ENCODE assay signal across 1 cellular context in the genomic region with DNA sequence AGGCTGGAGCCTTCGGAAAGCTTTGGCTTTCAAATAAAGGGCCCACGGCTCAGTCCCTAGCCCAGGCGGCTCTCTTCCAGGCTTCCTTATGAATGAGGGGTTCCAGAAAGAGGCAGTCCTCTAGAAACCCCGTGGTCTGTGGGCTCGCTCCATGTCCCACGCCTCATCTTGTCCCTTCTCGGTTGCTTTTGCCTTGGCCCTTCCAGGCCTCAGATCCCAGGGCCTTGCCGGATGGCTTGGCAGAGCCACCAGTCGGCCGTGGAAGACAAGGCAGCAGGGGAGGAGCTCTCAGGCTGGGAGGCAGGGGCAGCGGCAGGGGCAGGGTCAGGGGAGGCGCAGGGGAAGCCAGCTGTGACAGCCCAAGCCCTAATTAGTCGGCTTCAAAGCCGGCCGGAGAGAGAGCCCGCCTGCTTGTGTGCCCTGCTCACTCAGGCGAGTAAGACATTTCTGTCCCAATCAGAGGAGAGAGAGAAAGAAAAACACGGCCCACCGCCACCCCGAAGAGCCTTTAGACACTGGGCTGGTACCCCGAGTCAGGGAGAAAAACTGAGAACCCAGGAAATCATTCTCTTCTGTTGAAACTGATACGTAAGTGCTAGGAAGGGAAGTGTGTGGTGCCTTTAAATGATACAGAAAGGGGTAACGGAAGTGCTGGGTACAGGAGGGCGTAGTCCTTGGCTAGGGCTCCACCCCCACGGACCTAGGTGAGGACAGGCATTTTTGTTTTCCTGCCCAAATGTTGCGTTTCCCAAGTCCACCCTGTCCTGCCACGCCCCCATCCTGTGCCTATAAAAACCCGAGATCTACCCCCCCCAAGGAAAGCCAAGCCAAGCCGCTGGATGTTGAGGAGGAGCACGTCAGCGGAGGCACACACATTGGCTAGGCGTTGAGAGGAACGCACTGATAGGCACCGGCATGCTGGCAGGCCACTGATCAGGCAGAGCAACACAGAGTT.
A peak's percentile ranks its signal among the peaks of the same experiment; 100 is the strongest.
TF ChIP-seq lines count a peak whose summit lies in the region.

No MANE protein-coding gene starts in this region.

TF ChIP-seq in HepG2, 621 proteins besides CTCF, POLR2A, EP300 and RAD21 (continues in another document):
- TF ChIP-seq ZNF556 (CRISPR knock-in tag; IDR thresholded peaks at IDR 0.05; ENCODE audit: borderline replicate concordance) (0 out of 2 replicates have a peak, but pooled peaks have one; percentile 64), ZNF354B (CRISPR knock-in tag; IDR thresholded peaks at IDR 0.05) (no peak), ZSCAN25 (CRISPR knock-in tag; IDR thresholded peaks at IDR 0.05) (peak; percentile 71; the same call in 1 of the 2 replicates), ZZZ3 (CRISPR knock-in tag; IDR thresholded peaks at IDR 0.05; ENCODE audit: borderline replicate concordance) (peak; percentile 62; the same call in 1 of the 2 replicates), ZFY (CRISPR knock-in tag; IDR thresholded peaks at IDR 0.05) (peak; percentile 72), SPEN (CRISPR knock-in tag; IDR thresholded peaks at IDR 0.05; ENCODE audit: low read depth) (0 out of 2 replicates have a peak, but pooled peaks have one; percentile 22), ZSCAN20 (CRISPR knock-in tag; IDR thresholded peaks at IDR 0.05; ENCODE audit: borderline replicate concordance) (no peak), ZFX (CRISPR knock-in tag; IDR thresholded peaks at IDR 0.05; ENCODE audit: low read depth) (peak; percentile 87), ZNF777 (CRISPR knock-in tag; IDR thresholded peaks at IDR 0.05) (no peak), ARID5B (CRISPR knock-in tag; IDR thresholded peaks at IDR 0.05) (no peak), ZNF318 (CRISPR knock-in tag; IDR thresholded peaks at IDR 0.05) (0 out of 2 replicates have a peak, but pooled peaks have one; percentile 50), REL (CRISPR knock-in tag; conservative IDR thresholded peaks at IDR 0.05) (no peak), ZBTB46 (CRISPR knock-in tag; IDR thresholded peaks at IDR 0.05; ENCODE audit: borderline replicate concordance) (peak; percentile 31; the same call in 1 of the 2 replicates), ZHX2 (IDR thresholded peaks at IDR 0.05; ENCODE audit: low read depth) (no peak), ZHX2 (CRISPR knock-in tag; IDR thresholded peaks at IDR 0.05; ENCODE audit: borderline replicate concordance) (no peak), SAP130 (CRISPR knock-in tag; IDR thresholded peaks at IDR 0.05; ENCODE audit: low read depth) (peak; percentile 24; the same call in 1 of the 2 replicates), ZKSCAN8 (CRISPR knock-in tag; IDR thresholded peaks at IDR 0.05; ENCODE audit: borderline replicate concordance) (no peak), MTA1 (CRISPR knock-in tag; IDR thresholded peaks at IDR 0.05; ENCODE audit: borderline replicate concordance) (0 out of 2 replicates have a peak, but pooled peaks have one; percentile 38), GABPB1 (CRISPR knock-in tag; IDR thresholded peaks at IDR 0.05) (peak; percentile 52), DPF2 (CRISPR knock-in tag; IDR thresholded peaks at IDR 0.05; ENCODE audit: borderline replicate concordance, low read depth) (no peak), SIX1 (CRISPR knock-in tag; IDR thresholded peaks at IDR 0.05; ENCODE audit: borderline replicate concordance) (no peak)
- TF ChIP-seq, protein P1, sequence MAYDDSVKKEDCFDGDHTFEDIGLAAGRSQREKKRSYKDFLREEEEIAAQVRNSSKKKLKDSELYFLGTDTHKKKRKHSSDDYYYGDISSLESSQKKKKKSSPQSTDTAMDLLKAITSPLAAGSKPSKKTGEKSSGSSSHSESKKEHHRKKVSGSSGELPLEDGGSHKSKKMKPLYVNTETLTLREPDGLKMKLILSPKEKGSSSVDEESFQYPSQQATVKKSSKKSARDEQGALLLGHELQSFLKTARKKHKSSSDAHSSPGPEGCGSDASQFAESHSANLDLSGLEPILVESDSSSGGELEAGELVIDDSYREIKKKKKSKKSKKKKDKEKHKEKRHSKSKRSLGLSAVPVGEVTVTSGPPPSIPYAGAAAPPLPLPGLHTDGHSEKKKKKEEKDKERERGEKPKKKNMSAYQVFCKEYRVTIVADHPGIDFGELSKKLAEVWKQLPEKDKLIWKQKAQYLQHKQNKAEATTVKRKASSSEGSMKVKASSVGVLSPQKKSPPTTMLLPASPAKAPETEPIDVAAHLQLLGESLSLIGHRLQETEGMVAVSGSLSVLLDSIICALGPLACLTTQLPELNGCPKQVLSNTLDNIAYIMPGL (CRISPR knock-in tag; IDR thresholded peaks at IDR 0.05; ENCODE audit: borderline replicate concordance in 1 of 2, low read depth in 1 of 2) = peak in 1 of 2 experiments; percentile 48; a peak in 1 of 4 replicates
